8 cellular contexts compared by ENCODE assay signal in genomic region chr9:136533775-136534157, GRCh38. TPM values are rescaled to one million over a fixed set of nuclear protein-coding genes. Genes with fewer than 3 reads are reported as not detected.
DNase-seq lines count a peak whose midpoint lies in the region; ATAC-seq, FAIRE-seq and TF ChIP-seq lines count a peak whose summit lies in the region.

No MANE protein-coding gene starts in this region.

- H3K36me3 Mint-ChIP-seq in CD14-positive monocyte (peaks cover 32 to 53% of the 10 kb centered on the region in 2 donors), Calu3 (ENCODE audit: insufficient read depth, unreplicated experiment) (no peaks in the 10 kb centered on the region)
- peaks cover 12% of the 10 kb centered on the region for H3K36me3 Mint-ChIP-seq in central memory CD8-positive, alpha-beta T cell (ENCODE audit: insufficient read depth)

- intact Hi-C loops in CD14-positive monocyte (cut with micrococcal nuclease): loop anchor here in 1 of 2 donors (5.0 kb wide), 1 partner anchor 94 kb away; no protein-coding TSS in a partner anchor
- intact Hi-C loops in Calu3 (cut with micrococcal nuclease; ENCODE audit: unreplicated experiment): no loop called here

- no TSS peak for BruUV-seq in Calu3 (replicated peaks; lab: Mats Ljungman, UMichigan)

- H3K27ac ChIP-seq in small intestine (ENCODE audit: low read depth in 1 of 2, low read length in 1 of 2): peak overlapping the region; percentile 50 to 61

- no peak for FAIRE-seq in small intestine (lab: Jason Lieb, UNC)

- H3K4me1 ChIP-seq in small intestine (ENCODE audit: control insufficient read depth in 2 of 2, insufficient read depth in 1 of 2, low read depth in 1 of 2, low read length in 1 of 2): peaks cover 14 to 19% of the 10 kb centered on the region in 2 donors

- H3K9me3 ChIP-seq in small intestine (ENCODE audit: control insufficient read depth, low read depth): no peaks in the 10 kb centered on the region

- ATAC-seq in central memory CD8-positive, alpha-beta T cell (replicated peaks; ENCODE audit: extremely low read depth, poor library complexity, severe bottlenecking): peak; percentile 62
- no peak for ATAC-seq in HG02763 (IDR thresholded peaks at IDR 0.05; ENCODE audit: unreplicated experiment)
- ATAC-seq in GM19452 (IDR thresholded peaks at IDR 0.05; ENCODE audit: unreplicated experiment): no peak

- 26 to 40% (median 39%) methylated on average over 22 of the region's 22 CpGs for WGBS in small intestine, 3 donors

- TF ChIP-seq CTCF in CD14-positive monocyte (IDR thresholded peaks at IDR 0.05) (no peak), Calu3 (IDR thresholded peaks at IDR 0.05; ENCODE audit: unreplicated experiment) (no peak)

- CTCF ChIA-PET in Calu3 (lab: Charles Lee): no interaction called here

- peak overlapping the region; percentile 54 to 79 for H3K4me3 Mint-ChIP-seq in CD14-positive monocyte
- H3K4me3 Mint-ChIP-seq in central memory CD8-positive, alpha-beta T cell: peak overlapping the region; percentile 70
- no peak overlapping the region for H3K4me3 Mint-ChIP-seq in Calu3 (ENCODE audit: low read depth, unreplicated experiment)

- H3K27ac Mint-ChIP-seq in CD14-positive monocyte (peak overlapping the region; percentile 85 to 92 (median 89)), Calu3 (ENCODE audit: unreplicated experiment) (no peak overlapping the region)
- H3K27ac Mint-ChIP-seq in central memory CD8-positive, alpha-beta T cell (ENCODE audit: low read depth): peak overlapping the region; percentile 87

- H3K27me3 Mint-ChIP-seq in CD14-positive monocyte (ENCODE audit: low read depth in 3 of 3) (peaks cover 21 to 44% (median 25%) of the 10 kb centered on the region in 3 donors), Calu3 (ENCODE audit: unreplicated experiment) (no peaks in the 10 kb centered on the region)
- no peaks in the 10 kb centered on the region for H3K27me3 Mint-ChIP-seq in central memory CD8-positive, alpha-beta T cell

- DNase-seq in CD14-positive monocyte (ENCODE audit: low spot score): peak; percentile 96
- DNase-seq in activated CD4-positive, CD25-positive, alpha-beta regulatory T cell treated with anti-CD3 and anti-CD28 coated beads, Interleukin-2, amount 50 U/mL, for 16 hours (ENCODE audit: low read depth, low spot score): peak; percentile 46
- peak; percentile 34 to 37 for DNase-seq in central memory CD8-positive, alpha-beta T cell (ENCODE audit: low spot score in 2 of 2)
- DNase-seq in small intestine: peak; percentile 65
- no peak for DNase-seq in OCI-M2 (lab: John Stamatoyannopoulos, UW; ENCODE audit: unreplicated experiment)
- DNase-seq in Calu3: no peak

- H3K9me3 Mint-ChIP-seq in CD14-positive monocyte (peaks cover 0 to 2% (median 0%) of the 10 kb centered on the region in 7 donors), Calu3 (ENCODE audit: low read depth, unreplicated experiment) (no peaks in the 10 kb centered on the region)
- H3K9me3 Mint-ChIP-seq in central memory CD8-positive, alpha-beta T cell: no peaks in the 10 kb centered on the region

- H3K4me1 Mint-ChIP-seq in CD14-positive monocyte (peaks cover 67% of the 10 kb centered on the region), Calu3 (ENCODE audit: low read depth, unreplicated experiment) (peaks cover under 1% of the 10 kb centered on the region)
- H3K4me1 Mint-ChIP-seq in central memory CD8-positive, alpha-beta T cell: peaks cover 36% of the 10 kb centered on the region

- no peak overlapping the region for H3K4me3 ChIP-seq in small intestine (ENCODE audit: low read depth in 1 of 2, low read length in 2 of 2)

- no peaks in the 10 kb centered on the region for H3K36me3 ChIP-seq in small intestine (ENCODE audit: control insufficient read depth in 2 of 2, insufficient read depth in 2 of 2, low read length in 2 of 2)

- no peaks in the 10 kb centered on the region for H3K27me3 ChIP-seq in small intestine (ENCODE audit: control insufficient read depth in 2 of 2, insufficient read depth in 2 of 2, low read length in 2 of 2)

RNA-seq across cellular contexts. Expression of gene NOTCH1, which starts 12.1 kb away (rescaled TPM):
- polyA plus RNA-seq in CD14-positive monocyte: 1 to 10 TPM; 1.4 to 2.2 TPM
- polyA plus RNA-seq in small intestine: 10 to 100 TPM in 1 of 3 donors, 1 to 10 TPM in 2; 1.8 to 19.8 (median 1.9) TPM
- total RNA-seq in Calu3 (2022): 11.7 and 17.7 TPM in 2 replicates

RNA-seq across cellular contexts. Expression of gene SEC16A, which starts 50.9 kb away (rescaled TPM):
- polyA plus RNA-seq in CD14-positive monocyte (10 to 100 TPM; 11.1 to 19.1 TPM), small intestine (10 to 100 TPM; 37.4 to 41.1 (median 38.2) TPM)
- total RNA-seq in Calu3 (2022): 48.9 and 49.6 TPM in 2 replicates

Comparison
In these comparisons a context has a peak if more than half of its experiments do, and no peak if none do; other contexts are left out.
1. DNase-seq: peak in CD14-positive monocyte (single experiment), activated CD4-positive, CD25-positive, alpha-beta regulatory T cell treated with anti-CD3 and anti-CD28 coated beads, Interleukin-2, amount 50 U/mL, for 16 hours (single experiment), central memory CD8-positive, alpha-beta T cell (2 of 2) and small intestine (single experiment); none in OCI-M2 (single experiment) and Calu3 (single experiment).